ENCODE assay signal across 3 cellular contexts in the genomic region with DNA sequence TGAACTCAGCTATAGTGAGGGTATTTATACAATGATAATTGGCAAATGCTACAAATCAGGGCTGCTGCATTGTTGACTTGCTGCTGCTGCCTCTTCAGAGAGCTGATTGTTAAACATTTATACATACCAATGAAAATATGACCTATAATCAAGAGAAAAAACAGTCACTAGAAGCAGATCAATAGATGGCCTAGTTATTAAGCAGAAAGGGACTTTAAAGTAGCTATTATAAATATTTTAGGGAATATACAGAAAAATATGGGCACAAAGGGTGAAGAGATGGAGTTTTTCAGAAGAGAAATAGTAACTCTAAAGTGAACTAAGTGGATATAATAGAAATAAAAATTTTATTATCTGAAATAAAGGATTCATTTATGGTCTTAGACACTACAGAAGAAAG.
"Had no signal": no experiment of that assay in that cellular context is flagged by ENCODE, and none has a peak within 500 bp of the region (broad histone marks: within the 10 kb centered on the region; RNA-seq: fewer than 3 reads in every experiment).

No MANE protein-coding gene starts in this region.

- DNase-seq: GDM1, GF-D8 had no signal

- ATAC-seq: GM12878 had no signal

- H3K4me3 ChIP-seq: GM12878 had no signal
